9 cellular contexts compared by ENCODE assay signal in genomic region chr19:33245948-33246728, GRCh38. TPM values are rescaled to one million over a fixed set of nuclear protein-coding genes. Genes with fewer than 3 reads are reported as not detected.
DNase-seq lines count a peak whose midpoint lies in the region; ATAC-seq and TF ChIP-seq lines count a peak whose summit lies in the region.
"Had no signal": no experiment of that assay in that cellular context is flagged by ENCODE, and none has a peak within 500 bp of the region (broad histone marks: within the 10 kb centered on the region; RNA-seq: fewer than 3 reads in every experiment).

No MANE protein-coding gene starts in this region.

- no peak overlapping the region for H3K27ac ChIP-seq in OCI-LY3 (ENCODE audit: low read length)

- no peak overlapping the region for H3K9ac ChIP-seq in OCI-LY3 (ENCODE audit: low read length)

- DNase-seq in fibroblast of mammary gland (ENCODE audit: low read depth) (no peak), retinal pigment epithelial cell (ENCODE audit: low read depth) (no peak), NCI-H226 (no peak), SK-N-DZ (ENCODE audit: low spot score) (no peak)
- DNase-seq: effector memory CD4-positive, alpha-beta T cell had no signal

- H3K4me3 ChIP-seq in OCI-LY3 (ENCODE audit: low read length) (no peak overlapping the region), fibroblast of mammary gland (ENCODE audit: control insufficient read depth, low read depth, low read length) (no peak overlapping the region), retinal pigment epithelial cell (ENCODE audit: low read length) (no peak overlapping the region)

- no peak overlapping the region for H3K4me2 ChIP-seq in OCI-LY3 (ENCODE audit: low read length)

- peak; percentile 61; the same call in 1 of the 2 replicates for TF ChIP-seq CTCF in GM12874 (IDR thresholded peaks at IDR 0.05; ENCODE audit: insufficient read depth, low read depth, low read length)
- peak; percentile 61 for TF ChIP-seq CTCF in OCI-LY3 (IDR thresholded peaks at IDR 0.05; ENCODE audit: low read depth, low read length)
- peak; percentile 64 for TF ChIP-seq CTCF in fibroblast of mammary gland (conservative IDR thresholded peaks at IDR 0.05; ENCODE audit: control insufficient read depth, insufficient read depth, low read depth, low read length)
- peak; percentile 59 for TF ChIP-seq CTCF in retinal pigment epithelial cell (conservative IDR thresholded peaks at IDR 0.05; ENCODE audit: low read depth, low read length)

- no peaks in the 10 kb centered on the region for H3K36me3 ChIP-seq in OCI-LY3 (replicated peaks; ENCODE audit: low read depth, low read length)

- peaks cover 6% of the 10 kb centered on the region for H3K4me1 ChIP-seq in OCI-LY3 (ENCODE audit: low read length)

- H4K20me1 ChIP-seq in OCI-LY3 (ENCODE audit: insufficient read depth, low read length) = no peaks in the 10 kb centered on the region

- H2AFZ ChIP-seq in OCI-LY3 (ENCODE audit: low read depth, low read length) = no peak overlapping the region

- no peaks in the 10 kb centered on the region for H3K9me3 ChIP-seq in OCI-LY3 (ENCODE audit: insufficient read depth, low read length)

- H3K79me2 ChIP-seq in OCI-LY3 (ENCODE audit: low read length) = no peaks in the 10 kb centered on the region

- no peak for ATAC-seq in HG03095 (IDR thresholded peaks at IDR 0.05; ENCODE audit: unreplicated experiment)
- no peak for ATAC-seq in HG02642 (IDR thresholded peaks at IDR 0.05; ENCODE audit: poor library complexity, unreplicated experiment)

- no peaks in the 10 kb centered on the region for H3K27me3 ChIP-seq in OCI-LY3 (ENCODE audit: low read depth, low read length)

RNA-seq across cellular contexts. Expression of gene SLC7A10, which starts 20.5 kb away (rescaled TPM):
- not detected in 2 replicates for polyA plus RNA-seq in SK-N-DZ (2014; cell fraction: cytosol; rRNA removed)
- polyA plus RNA-seq in SK-N-DZ (2014; cell fraction: nucleus; rRNA removed) = 0.52 TPM in 1 of 2 replicates, not detected in the other

RNA-seq across cellular contexts. Expression of gene LRP3, which starts 52.0 kb away (rescaled TPM):
- polyA plus RNA-seq in SK-N-DZ (2014; cell fraction: cytosol; rRNA removed) = 80.6 and 90.7 TPM in 2 replicates
- 105 and 139 TPM in 2 replicates for polyA plus RNA-seq in SK-N-DZ (2014; cell fraction: nucleus; rRNA removed)

RNA-seq across cellular contexts. Expression of gene CEBPA, which starts 56.2 kb away (rescaled TPM):
- polyA plus RNA-seq in SK-N-DZ (2014; cell fraction: cytosol; rRNA removed) = 0.22 and 1.0 TPM in 2 replicates
- 0.73 and 0.80 TPM in 2 replicates for polyA plus RNA-seq in SK-N-DZ (2014; cell fraction: nucleus; rRNA removed)
